In genomic region chr3:64792458-64792857, GRCh38 we compare ENCODE assay signal across 15 cellular contexts.
DNase-seq lines count a peak whose midpoint lies in the region; ATAC-seq and TF ChIP-seq lines count a peak whose summit lies in the region.
"Had no signal": no experiment of that assay in that cellular context is flagged by ENCODE, and none has a peak within 500 bp of the region (broad histone marks: within the 10 kb centered on the region; RNA-seq: fewer than 3 reads in every experiment).

No MANE protein-coding gene starts in this region.

- H3K9me2 ChIP-seq in PC-3 (replicated peaks; ENCODE audit: low read length): no peaks in the 10 kb centered on the region

- H3K4me3 ChIP-seq in cardiac muscle cell (no peak overlapping the region), left ventricle myocardium inferior (no peak overlapping the region), fibroblast of the aortic adventitia (ENCODE audit: low read depth, low read length) (no peak overlapping the region), right cardiac atrium (ENCODE audit: low read length) (no peak overlapping the region), PC-3 (ENCODE audit: low read length) (no peak overlapping the region)
- H3K4me3 ChIP-seq: BLaER1 treated with 17β-estradiol and CSF1 and Interleukin-3, amounts not matched to agents 10 nM and 100 nM had no signal

- intact Hi-C loops in left ventricle myocardium inferior (cut with micrococcal nuclease) (no loop called here), right cardiac atrium (cut with DNase I) (no loop called here), PC-3 (cut with micrococcal nuclease) (no loop called here)

- H3K27me3 ChIP-seq in cardiac muscle cell (no peaks in the 10 kb centered on the region), left ventricle myocardium inferior (ENCODE audit: low read depth) (no peaks in the 10 kb centered on the region), right cardiac atrium (ENCODE audit: control insufficient read depth, insufficient read depth) (no peaks in the 10 kb centered on the region), PC-3 (ENCODE audit: low read length) (no peaks in the 10 kb centered on the region)
- H3K27me3 ChIP-seq: BLaER1 treated with 17β-estradiol and CSF1 and Interleukin-3, amounts not matched to agents 10 nM and 100 nM had no signal

- H3K36me3 ChIP-seq in cardiac muscle cell (no peaks in the 10 kb centered on the region), left ventricle myocardium inferior (no peaks in the 10 kb centered on the region), PC-3 (ENCODE audit: low read depth, low read length) (no peaks in the 10 kb centered on the region)
- H3K36me3 ChIP-seq: BLaER1 treated with 17β-estradiol and CSF1 and Interleukin-3, amounts not matched to agents 10 nM and 100 nM had no signal

- POLR2A ChIA-PET in PC-3 (lab: Charles Lee; ENCODE audit: unreplicated experiment): no interaction called here
- POLR2A ChIA-PET in activated CD4-positive, alpha-beta T cell treated with anti-CD3 and anti-CD28 coated beads, Interleukin-2, amount 10 ng/mL, durations not matched to agents 7 days and 5 days (lab: Charles Lee): no interaction called here

- no TSS peak for BruUV-seq in PC-3 (replicated peaks; lab: Mats Ljungman, UMichigan)

- 56% methylated on average over 3 of the region's 3 CpGs for WGBS in right cardiac atrium

- H3K4me1 ChIP-seq in cardiac muscle cell (ENCODE audit: low read depth) (peaks cover 21% of the 10 kb centered on the region), left ventricle myocardium inferior (peaks cover 25% of the 10 kb centered on the region), right cardiac atrium (ENCODE audit: control insufficient read depth, insufficient read depth, low read length) (peaks cover 3% of the 10 kb centered on the region), PC-3 (ENCODE audit: insufficient read depth, low read length) (no peaks in the 10 kb centered on the region)

- peak in 1 of 2 donors; percentile 58 for DNase-seq in cardiac muscle cell (ENCODE audit: low read depth in 1 of 2, low spot score in 1 of 2)
- no peak for DNase-seq in left ventricle myocardium inferior
- peak; percentile 1 for DNase-seq in fibroblast of the aortic adventitia (ENCODE audit: low read depth)
- DNase-seq in right cardiac atrium: no peak
- DNase-seq in NCI-H2227 treated with DMSO at 0.1 percent for 48 hours (lab: John Stamatoyannopoulos, UW): no peak
- DNase-seq in PC-3: no peak
- DNase-seq in NCI-H82 (lab: John Stamatoyannopoulos, UW): no peak
- no peak for DNase-seq in activated CD4-positive, alpha-beta T cell treated with anti-CD3 and anti-CD28 coated beads, Interleukin-2, amount 10 ng/mL, durations not matched to agents 7 days and 5 days
- DNase-seq: ACHN; CD4-positive, CD25-positive, alpha-beta regulatory T cell; DMS53; GF-D8; GOT3; H9 had no signal

- peak; percentile 55 to 67 for ATAC-seq in right cardiac atrium
- no peak for ATAC-seq in PC-3

- CTCF ChIA-PET in PC-3 (lab: Charles Lee): no interaction called here
- CTCF ChIA-PET in activated CD4-positive, alpha-beta T cell treated with anti-CD3 and anti-CD28 coated beads, Interleukin-2, amount 10 ng/mL, durations not matched to agents 7 days and 5 days (lab: Charles Lee): no interaction called here

- no peak overlapping the region for H3K9ac ChIP-seq in PC-3 (ENCODE audit: low read length)
- H3K9ac ChIP-seq: BLaER1 treated with 17β-estradiol and CSF1 and Interleukin-3, amounts not matched to agents 10 nM and 100 nM had no signal

- H3K9me3 ChIP-seq in cardiac muscle cell (ENCODE audit: low read depth) (no peaks in the 10 kb centered on the region), left ventricle myocardium inferior (replicated peaks) (no peaks in the 10 kb centered on the region), right cardiac atrium (ENCODE audit: control insufficient read depth, low read length) (no peaks in the 10 kb centered on the region), PC-3 (ENCODE audit: low read length) (no peaks in the 10 kb centered on the region)

- no peak overlapping the region for H2AFZ ChIP-seq in PC-3 (ENCODE audit: low read length)

- H3F3A ChIP-seq in PC-3 (ENCODE audit: low read length, unreplicated experiment): no peaks in the 10 kb centered on the region

- H3K27ac Mint-ChIP-seq in activated CD4-positive, alpha-beta T cell treated with anti-CD3 and anti-CD28 coated beads, Interleukin-2, amount 10 ng/mL, durations not matched to agents 7 days and 5 days: no peak overlapping the region
- H3K27ac Mint-ChIP-seq: CD4-positive, CD25-positive, alpha-beta regulatory T cell had no signal

- peaks cover 7% of the 10 kb centered on the region for H3K9me3 Mint-ChIP-seq in activated CD4-positive, alpha-beta T cell treated with anti-CD3 and anti-CD28 coated beads, Interleukin-2, amount 10 ng/mL, durations not matched to agents 7 days and 5 days
- H3K9me3 Mint-ChIP-seq: H9 had no signal

- H3K4me3 Mint-ChIP-seq in activated CD4-positive, alpha-beta T cell treated with anti-CD3 and anti-CD28 coated beads, Interleukin-2, amount 10 ng/mL, durations not matched to agents 7 days and 5 days: no peak overlapping the region
- H3K4me3 Mint-ChIP-seq: CD4-positive, CD25-positive, alpha-beta regulatory T cell; H9 had no signal

- H3K36me3 Mint-ChIP-seq in activated CD4-positive, alpha-beta T cell treated with anti-CD3 and anti-CD28 coated beads, Interleukin-2, amount 10 ng/mL, durations not matched to agents 7 days and 5 days (ENCODE audit: low read depth): no peaks in the 10 kb centered on the region
- H3K36me3 Mint-ChIP-seq: CD4-positive, CD25-positive, alpha-beta regulatory T cell had no signal

- no peaks in the 10 kb centered on the region for H3K4me1 Mint-ChIP-seq in activated CD4-positive, alpha-beta T cell treated with anti-CD3 and anti-CD28 coated beads, Interleukin-2, amount 10 ng/mL, durations not matched to agents 7 days and 5 days
- H3K4me1 Mint-ChIP-seq: CD4-positive, CD25-positive, alpha-beta regulatory T cell had no signal

- peak overlapping the region; percentile 8 for H3K27ac ChIP-seq in cardiac muscle cell
- H3K27ac ChIP-seq in left ventricle myocardium inferior (replicated peaks): no peak overlapping the region
- no peak overlapping the region for H3K27ac ChIP-seq in right cardiac atrium (ENCODE audit: low read length)
- H3K27ac ChIP-seq in PC-3 (ENCODE audit: low read length): no peak overlapping the region
- H3K27ac ChIP-seq: BLaER1 treated with 17β-estradiol and CSF1 and Interleukin-3, amounts not matched to agents 10 nM and 100 nM had no signal

- no peaks in the 10 kb centered on the region for H3K79me2 ChIP-seq in PC-3 (ENCODE audit: low read length)

- TF ChIP-seq CTCF in cardiac muscle cell (IDR thresholded peaks at IDR 0.05; ENCODE audit: low read depth, low read length): no peak
- no peak for TF ChIP-seq CTCF in left ventricle myocardium inferior (IDR thresholded peaks at IDR 0.05; ENCODE audit: borderline replicate concordance)
- no peak for TF ChIP-seq CTCF in fibroblast of the aortic adventitia (IDR thresholded peaks at IDR 0.05; ENCODE audit: insufficient read depth, low read length)
- no peak for TF ChIP-seq CTCF in PC-3 (conservative IDR thresholded peaks at IDR 0.05; ENCODE audit: low read depth, low read length)

- H4K20me1 ChIP-seq in PC-3 (ENCODE audit: low read length): no peaks in the 10 kb centered on the region
- H4K20me1 ChIP-seq: BLaER1 treated with 17β-estradiol and CSF1 and Interleukin-3, amounts not matched to agents 10 nM and 100 nM had no signal

- no peak overlapping the region for H3K4me2 ChIP-seq in PC-3 (ENCODE audit: low read length)
- H3K4me2 ChIP-seq: BLaER1 treated with 17β-estradiol and CSF1 and Interleukin-3, amounts not matched to agents 10 nM and 100 nM had no signal

- no peaks in the 10 kb centered on the region for H3K27me3 Mint-ChIP-seq in activated CD4-positive, alpha-beta T cell treated with anti-CD3 and anti-CD28 coated beads, Interleukin-2, amount 10 ng/mL, durations not matched to agents 7 days and 5 days
- H3K27me3 Mint-ChIP-seq: CD4-positive, CD25-positive, alpha-beta regulatory T cell had no signal
